Comparison of ENCODE assay signal across 9 cellular contexts in the genomic region with DNA sequence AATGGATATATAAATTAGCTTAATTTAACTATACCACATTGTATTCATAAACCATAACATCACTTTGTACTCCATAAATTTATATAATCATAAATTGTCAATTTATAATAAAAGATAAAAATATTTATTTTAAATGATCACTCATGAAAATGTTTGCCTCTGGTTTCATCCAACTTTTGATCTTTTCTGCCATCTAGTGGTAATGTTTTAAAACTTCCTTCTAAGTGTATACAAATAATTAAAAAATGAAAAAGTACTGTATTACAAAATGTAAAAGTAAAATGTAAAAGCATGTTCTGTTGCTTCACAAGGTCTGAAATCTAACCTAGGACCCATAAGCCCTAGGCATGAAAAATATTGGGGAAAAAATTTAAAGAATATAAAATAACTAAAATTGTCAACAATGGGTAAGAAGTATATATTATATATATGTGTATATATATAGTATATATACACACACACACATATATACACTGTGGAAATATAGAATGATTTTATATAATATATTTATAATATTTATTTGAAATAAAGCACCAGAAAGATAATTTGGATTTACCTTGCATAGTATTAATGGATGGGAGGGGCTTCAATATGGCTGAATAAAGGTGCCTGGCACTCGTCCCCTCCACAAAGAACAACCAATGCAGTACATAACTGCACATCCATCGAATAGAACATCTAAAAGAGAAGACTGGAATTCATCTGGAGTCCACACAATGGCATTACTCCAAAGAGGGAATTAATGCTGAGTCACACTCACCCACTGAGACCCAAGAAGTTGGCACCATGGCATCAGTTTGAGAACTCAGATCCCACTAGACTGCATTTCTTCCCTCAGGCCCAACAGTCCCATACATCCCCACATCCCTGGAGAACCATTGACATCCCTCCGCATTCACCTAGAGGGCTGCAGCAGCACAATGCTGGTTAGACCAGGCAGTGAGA. TPM values are rescaled to one million over a fixed set of nuclear protein-coding genes. Genes with fewer than 3 reads are reported as not detected.
A peak's percentile ranks its signal among the peaks of the same experiment; 100 is the strongest.
DNase-seq lines count a peak whose midpoint lies in the region; ATAC-seq and TF ChIP-seq lines count a peak whose summit lies in the region.
"Had no signal": no experiment of that assay in that cellular context is flagged by ENCODE, and none has a peak within 500 bp of the region (broad histone marks: within the 10 kb centered on the region; RNA-seq: fewer than 3 reads in every experiment).

No MANE protein-coding gene starts in this region.

- peaks cover 33% of the 10 kb centered on the region for H3K4me1 Mint-ChIP-seq in HFFc6 (ENCODE audit: low read depth)
- H3K4me1 Mint-ChIP-seq: central memory CD8-positive, alpha-beta T cell had no signal

- no peaks in the 10 kb centered on the region for H3K27me3 ChIP-seq in dorsolateral prefrontal cortex

- H3K4me3 Mint-ChIP-seq in HFFc6 = no peak overlapping the region
- H3K4me3 Mint-ChIP-seq: central memory CD8-positive, alpha-beta T cell had no signal

- H3K36me3 Mint-ChIP-seq in HFFc6 (ENCODE audit: low read depth) = no peaks in the 10 kb centered on the region

- peak; percentile 59 for TF ChIP-seq CTCF in C4-2B (conservative IDR thresholded peaks at IDR 0.05)
- TF ChIP-seq CTCF in HFFc6 (IDR thresholded peaks at IDR 0.05) = peak; percentile 88
- peak; percentile 43 to 89 (median 71) for TF ChIP-seq CTCF in dorsolateral prefrontal cortex (IDR thresholded peaks at IDR 0.05 in 54 of 56, conservative IDR thresholded peaks at IDR 0.05 in 2 of 56; ENCODE audit: low read depth in 1 of 56, partially characterized antibody in 56 of 56)
- no peak for TF ChIP-seq CTCF in omental fat pad (IDR thresholded peaks at IDR 0.05)

- peaks cover 4% of the 10 kb centered on the region; the same call in 1 of the 2 replicates for H3K27me3 Mint-ChIP-seq in HFFc6 (ENCODE audit: insufficient read depth)

- DNase-seq in HFFc6 = peak; percentile 63
- peak; percentile 75 for DNase-seq in NCI-H748 treated with DMSO at 0.1 percent for 48 hours (lab: John Stamatoyannopoulos, UW)
- DNase-seq in dorsolateral prefrontal cortex = no peak
- no peak for DNase-seq in omental fat pad (ENCODE audit: low spot score)
- DNase-seq in GDM1 (lab: John Stamatoyannopoulos, UW) = no peak

- intact Hi-C loops in dorsolateral prefrontal cortex (cut with DNase I) = loop anchor here (2.0 to 10.0 kb wide), 4 partner anchors 77 to 1142 kb away; no protein-coding TSS in a partner anchor

- H3K4me3 ChIP-seq in dorsolateral prefrontal cortex = no peak overlapping the region

- H3K27ac ChIP-seq in C4-2B (no peak overlapping the region), dorsolateral prefrontal cortex (no peak overlapping the region)

- no peaks in the 10 kb centered on the region for H3K9me3 Mint-ChIP-seq in HFFc6
- H3K9me3 Mint-ChIP-seq: central memory CD8-positive, alpha-beta T cell had no signal

- H3K27ac Mint-ChIP-seq in HFFc6 = peak overlapping the region; percentile 38; the same call in 1 of the 2 replicates

- ATAC-seq in omental fat pad (ENCODE audit: low FRiP score) = peak; percentile 15
- ATAC-seq in HG02759 (IDR thresholded peaks at IDR 0.05; ENCODE audit: unreplicated experiment) = no peak
- no peak for ATAC-seq in HG03439 (IDR thresholded peaks at IDR 0.05; ENCODE audit: unreplicated experiment)

RNA-seq across cellular contexts. Expression of a gene that starts 32.5 kb away (rescaled TPM):
- 1,000 to 10,000 TPM in 4 of 6 experiments, 100 to 1,000 TPM in 2; 933 to 1,109 (median 1,040) TPM for total RNA-seq in HFFc6 (2021; fragmentation: NEBNext Ultra II Directional; extraction: Animal tissue kit (Norgen Biotek cat#: 25700))
- total RNA-seq in dorsolateral prefrontal cortex = 10 to 100 TPM in 111 of 120 experiments, 1 to 10 TPM in 9; 8.2 to 56.0 (median 17.2) TPM
- total RNA-seq in omental fat pad = 1,000 to 10,000 TPM in 3 of 4 donors, 100 to 1,000 TPM in 1; 513 to 2,547 (median 1,383) TPM

Comparison
In these comparisons a context has a peak if more than half of its experiments do, and no peak if none do; other contexts are left out.
1. CTCF ChIP-seq: peak in C4-2B (single experiment), HFFc6 (single experiment) and dorsolateral prefrontal cortex (56 of 56); none in omental fat pad (0 of 3).
2. DNase-seq: peak in HFFc6 (single experiment) and NCI-H748 treated with DMSO at 0.1 percent for 48 hours (single experiment); none in dorsolateral prefrontal cortex (0 of 10), omental fat pad (single experiment) and GDM1 (single experiment).
3. RNA of a gene that starts 32.5 kb away (total RNA-seq): 513 to 2,547 TPM in omental fat pad and 933 to 1,109 TPM in HFFc6; 8.2 to 56.0 TPM in dorsolateral prefrontal cortex; every median in the first group is over 4 times any median in the second.